25 cellular contexts compared by ENCODE assay signal in genomic region chr6:43814111-43814510, GRCh38.
"Had no signal": no experiment of that assay in that cellular context is flagged by ENCODE, and none has a peak within 500 bp of the region (broad histone marks: within the 10 kb centered on the region; RNA-seq: fewer than 3 reads in every experiment).

No MANE protein-coding gene starts in this region.

- H3K9me3 Mint-ChIP-seq: activated B cell treated with CpG ODN at 0.5 μM for 24 hours; activated naive CD8-positive, alpha-beta T cell treated with anti-CD3 and anti-CD28 coated beads for 36 hours; activated T-cell treated with anti-CD3 and anti-CD28 coated beads, Interleukin-2, amount 50 U/mL, for 4 hours; activated T-helper 2 cell treated with anti-CD3 and anti-CD28 coated beads, Interferon-gamma antibody, Interleukin-2, Interleukin-4, amounts not matched to agents 10 μg/mL and 5 μg/mL and 100 μg/mL, durations not matched to agents 14 hours and 24 hours and 36 hours; endodermal cell; mesothelial cell of epicardium; stimulated activated effector memory CD8-positive, alpha-beta T cell treated with anti-CD3 and anti-CD28 coated beads, Interleukin-12 subunit alpha, Interleukin-12 subunit beta, amount 100 ng/mL, for 72 hours; stimulated activated naive CD8-positive, alpha-beta T cell treated with anti-CD3 and anti-CD28 coated beads, Interleukin-15, amount 100 ng/mL, for 72 hours; T-helper 1 cell treated with Interleukin-12 subunit alpha and Interleukin-12 subunit beta and Interleukin-4 antibody, amounts not matched to agents 30 μg/mL and 1 μg/mL, for 36 hours had no signal

- H3K36me3 Mint-ChIP-seq: activated naive CD8-positive, alpha-beta T cell treated with anti-CD3 and anti-CD28 coated beads for 36 hours; mesothelial cell of epicardium; stimulated activated effector memory CD8-positive, alpha-beta T cell treated with anti-CD3 and anti-CD28 coated beads, Interleukin-12 subunit alpha, Interleukin-12 subunit beta, amount 100 ng/mL, for 72 hours had no signal

- H3K4me1 ChIP-seq: breast epithelium, foreskin keratinocyte, tibial nerve had no signal

- H3K4me3 ChIP-seq: breast epithelium, coronary artery, right lobe of liver, skin epidermis, tibial nerve had no signal

- H3K9me3 ChIP-seq: breast epithelium, right lobe of liver, tibial nerve had no signal

- H3K27me3 ChIP-seq: breast epithelium, right lobe of liver, tibial nerve had no signal

- H3K4me1 Mint-ChIP-seq: activated B cell treated with CpG ODN at 0.5 μM for 24 hours had no signal

- H3K27me3 Mint-ChIP-seq: activated naive CD8-positive, alpha-beta T cell treated with anti-CD3 and anti-CD28 coated beads for 36 hours; stimulated activated naive CD8-positive, alpha-beta T cell treated with anti-CD3 and anti-CD28 coated beads, Interleukin-15, amount 100 ng/mL, for 72 hours had no signal

- H3K4me3 Mint-ChIP-seq: activated B cell treated with CpG ODN at 0.5 μM for 24 hours; activated naive CD8-positive, alpha-beta T cell treated with anti-CD3 and anti-CD28 coated beads for 36 hours; activated T-cell treated with anti-CD3 and anti-CD28 coated beads, Interleukin-2, amount 50 U/mL, for 4 hours; endodermal cell; mesothelial cell of epicardium; stimulated activated effector memory CD8-positive, alpha-beta T cell treated with anti-CD3 and anti-CD28 coated beads, Interleukin-12 subunit alpha, Interleukin-12 subunit beta, amount 100 ng/mL, for 72 hours; stimulated activated naive CD8-positive, alpha-beta T cell treated with anti-CD3 and anti-CD28 coated beads, Interleukin-15, amount 100 ng/mL, for 72 hours; T-helper 1 cell treated with Interleukin-12 subunit alpha and Interleukin-12 subunit beta and Interleukin-4 antibody, amounts not matched to agents 30 μg/mL and 1 μg/mL, for 36 hours had no signal

- DNase-seq: activated B cell treated with CpG ODN at 0.5 μM for 24 hours; activated CD4-positive, alpha-beta T cell treated with anti-CD3 and anti-CD28 coated beads for 4 hours; activated CD4-positive, alpha-beta T cell treated with anti-CD3 and anti-CD28 coated beads, Interleukin-2, amount 50 U/mL, for 48 hours; activated CD8-positive, alpha-beta memory T cell treated with anti-CD3 and anti-CD28 coated beads, Interleukin-2, amount 50 U/mL, for 48 hours; activated naive CD4-positive, alpha-beta T cell treated with Interleukin-2 at 50 U/mL for 16 hours; activated naive CD8-positive, alpha-beta T cell treated with anti-CD3 and anti-CD28 coated beads for 36 hours; activated T-cell treated with anti-CD3 and anti-CD28 coated beads, Interleukin-2, amount 50 U/mL, for 4 hours; endodermal cell; foreskin keratinocyte; left ventricle myocardium superior; mammary epithelial cell; nucleus accumbens; right lobe of liver; stimulated activated CD4-positive, alpha-beta T cell treated with anti-CD3 and anti-CD28 coated beads, Interleukin-2, amount 100 ng/mL, for 24 hours; stimulated activated naive CD8-positive, alpha-beta T cell treated with anti-CD3 and anti-CD28 coated beads, Interleukin-15, amount 100 ng/mL, for 72 hours; T1000 had no signal

- H3K27ac Mint-ChIP-seq: activated B cell treated with CpG ODN at 0.5 μM for 24 hours; activated T-helper 2 cell treated with anti-CD3 and anti-CD28 coated beads, Interferon-gamma antibody, Interleukin-2, Interleukin-4, amounts not matched to agents 10 μg/mL and 5 μg/mL and 100 μg/mL, durations not matched to agents 14 hours and 24 hours and 36 hours; mesothelial cell of epicardium had no signal

- H3K27ac ChIP-seq: breast epithelium, coronary artery, foreskin keratinocyte, parathyroid adenoma, right lobe of liver, skin epidermis had no signal

- ATAC-seq: activated T-cell treated with anti-CD3 and anti-CD28 coated beads, Interleukin-2, amount 50 U/mL, for 4 hours; foreskin keratinocyte; left ventricle myocardium superior; stimulated activated effector memory CD8-positive, alpha-beta T cell treated with anti-CD3 and anti-CD28 coated beads, Interleukin-12 subunit alpha, Interleukin-12 subunit beta, amount 100 ng/mL, for 72 hours; stimulated activated naive CD8-positive, alpha-beta T cell treated with anti-CD3 and anti-CD28 coated beads, Interleukin-15, amount 100 ng/mL, for 72 hours had no signal

- H3K36me3 ChIP-seq: breast epithelium, right lobe of liver, tibial nerve had no signal
